ENCODE assay signal across 7 cellular contexts in the genomic region with DNA sequence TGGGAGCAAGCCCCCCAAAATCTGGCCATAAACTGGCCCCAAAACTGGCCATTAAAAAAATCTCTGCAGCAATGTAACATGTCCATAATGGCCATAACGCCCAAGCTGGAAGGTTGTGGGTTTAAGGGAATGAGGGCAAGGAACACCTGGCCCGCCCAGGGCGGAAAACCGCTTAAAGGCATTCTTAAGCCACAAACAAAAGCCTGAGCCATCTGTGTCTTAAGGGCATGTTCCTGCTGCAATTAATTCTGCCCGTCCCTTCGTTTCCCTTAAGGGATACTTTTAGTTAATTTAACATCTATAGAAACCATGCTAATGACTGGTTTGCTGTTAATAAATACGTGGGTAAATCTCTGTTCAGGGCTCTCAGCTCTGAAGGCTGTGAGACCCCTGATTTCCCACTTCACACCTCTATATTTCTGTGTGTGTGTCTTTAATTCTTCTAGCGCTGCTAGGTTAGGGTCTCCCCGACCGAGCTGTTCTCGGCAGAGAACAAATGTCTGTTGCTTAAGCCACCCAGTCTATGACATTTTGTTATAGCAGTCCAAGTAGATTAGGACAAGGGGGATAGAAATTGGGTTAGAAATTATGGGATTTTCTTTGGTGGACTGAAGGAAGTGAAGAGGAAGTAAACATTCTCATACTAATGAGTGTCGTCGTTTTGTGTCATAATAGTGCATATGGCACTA.
A peak's percentile ranks its signal among the peaks of the same experiment; 100 is the strongest.
DNase-seq lines count a peak whose midpoint lies in the region; FAIRE-seq and TF ChIP-seq lines count a peak whose summit lies in the region.
"Not testable (repeated sequence)": the region's sequence is repeated elsewhere in the genome, so short reads cannot be mapped to it uniquely, and the experiment has no call there.

No MANE protein-coding gene starts in this region.

- not testable (repeated sequence) for DNase-seq in D721Med (ENCODE audit: insufficient read length, low spot score); glutamatergic neuron
- DNase-seq in NCI-H2227 (lab: John Stamatoyannopoulos, UW; ENCODE audit: unreplicated experiment) (peak; percentile 2), NCI-H524 treated with DMSO at 0.1 percent for 48 hours (lab: John Stamatoyannopoulos, UW) (peak; percentile 55), NCI-H82 treated with DMSO at 0.1 percent for 48 hours (lab: John Stamatoyannopoulos, UW; ENCODE audit: unreplicated experiment) (peak; percentile 76), WERI-Rb-1 (peak; percentile 80), retina (peak; percentile 50)

- peak overlapping the region; percentile 95 for H3K27ac ChIP-seq in WERI-Rb-1

- not testable (repeated sequence) for H3K27me3 ChIP-seq in WERI-Rb-1 (ENCODE audit: insufficient read depth, low read depth, severe bottlenecking)

- TF ChIP-seq CTCF in D721Med (IDR thresholded peaks at IDR 0.05; ENCODE audit: insufficient read depth, missing control alignments); WERI-Rb-1 (IDR thresholded peaks at IDR 0.05; ENCODE audit: low read depth, low read length); glutamatergic neuron (IDR thresholded peaks at IDR 0.05; ENCODE audit: partially characterized antibody, unreplicated experiment): not testable (repeated sequence)

- H3K4me3 ChIP-seq in WERI-Rb-1 (ENCODE audit: low read depth, low read length) = peak overlapping the region; percentile 37

- peaks cover 19% of the 10 kb centered on the region for H3K4me1 Mint-ChIP-seq in glutamatergic neuron (ENCODE audit: low read depth, unreplicated experiment)

- not testable (repeated sequence) for H3K27me3 Mint-ChIP-seq in glutamatergic neuron (ENCODE audit: unreplicated experiment)

- H3K36me3 Mint-ChIP-seq in glutamatergic neuron (ENCODE audit: unreplicated experiment) = not testable (repeated sequence)

- H3K9me3 Mint-ChIP-seq in glutamatergic neuron (ENCODE audit: unreplicated experiment) = not testable (repeated sequence)

- peak overlapping the region; percentile 47 for H3K4me3 Mint-ChIP-seq in glutamatergic neuron (ENCODE audit: unreplicated experiment)

- H3K27ac Mint-ChIP-seq in glutamatergic neuron (ENCODE audit: unreplicated experiment) = peak overlapping the region; percentile 36

- H3K9me3 ChIP-seq in WERI-Rb-1 (ENCODE audit: severe bottlenecking) = not testable (repeated sequence)

- H3K36me3 ChIP-seq in WERI-Rb-1 = not testable (repeated sequence)

- peak; percentile 88 for FAIRE-seq in D721Med (lab: Jason Lieb, UNC)
